In the genomic region with DNA sequence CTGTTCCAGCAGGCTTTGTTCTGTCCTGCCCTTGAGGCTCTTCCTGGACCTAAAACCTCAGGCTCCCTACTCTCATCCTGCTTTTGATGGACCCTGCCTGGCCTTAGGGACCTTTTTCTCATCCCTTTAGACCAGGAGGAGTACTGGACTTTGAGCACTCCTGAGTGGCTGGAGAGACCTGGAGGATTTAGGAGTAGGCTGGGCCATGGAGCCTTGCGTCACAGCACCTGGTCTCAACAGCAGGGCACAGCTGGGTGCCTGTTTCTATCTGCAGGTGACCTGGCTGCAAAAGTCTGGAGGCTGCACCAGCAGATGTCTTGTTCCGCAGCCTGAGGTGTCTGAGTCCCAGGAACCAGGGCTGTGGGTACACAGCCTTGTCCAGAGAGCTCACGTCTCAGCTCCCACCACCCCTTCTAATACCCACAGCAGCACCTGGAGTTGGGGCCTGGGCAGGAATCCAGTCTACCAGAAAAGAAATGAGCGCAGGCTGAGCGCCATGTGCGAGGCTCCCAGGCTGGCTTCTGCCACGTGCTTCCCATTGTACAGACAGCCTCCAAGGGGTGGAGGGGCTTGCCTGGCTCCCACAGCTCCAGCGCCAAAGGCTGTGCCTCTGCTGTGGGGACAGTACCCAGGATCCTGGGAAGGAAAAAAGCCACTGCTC, we compare ENCODE assay signal across 1 cellular context.
TF ChIP-seq lines count a peak whose summit lies in the region.

No MANE protein-coding gene starts in this region.

TF ChIP-seq in WTC11, 78 proteins besides CTCF, POLR2A, EP300 and RAD21 (continued from another document):
- TF ChIP-seq, protein P1, sequence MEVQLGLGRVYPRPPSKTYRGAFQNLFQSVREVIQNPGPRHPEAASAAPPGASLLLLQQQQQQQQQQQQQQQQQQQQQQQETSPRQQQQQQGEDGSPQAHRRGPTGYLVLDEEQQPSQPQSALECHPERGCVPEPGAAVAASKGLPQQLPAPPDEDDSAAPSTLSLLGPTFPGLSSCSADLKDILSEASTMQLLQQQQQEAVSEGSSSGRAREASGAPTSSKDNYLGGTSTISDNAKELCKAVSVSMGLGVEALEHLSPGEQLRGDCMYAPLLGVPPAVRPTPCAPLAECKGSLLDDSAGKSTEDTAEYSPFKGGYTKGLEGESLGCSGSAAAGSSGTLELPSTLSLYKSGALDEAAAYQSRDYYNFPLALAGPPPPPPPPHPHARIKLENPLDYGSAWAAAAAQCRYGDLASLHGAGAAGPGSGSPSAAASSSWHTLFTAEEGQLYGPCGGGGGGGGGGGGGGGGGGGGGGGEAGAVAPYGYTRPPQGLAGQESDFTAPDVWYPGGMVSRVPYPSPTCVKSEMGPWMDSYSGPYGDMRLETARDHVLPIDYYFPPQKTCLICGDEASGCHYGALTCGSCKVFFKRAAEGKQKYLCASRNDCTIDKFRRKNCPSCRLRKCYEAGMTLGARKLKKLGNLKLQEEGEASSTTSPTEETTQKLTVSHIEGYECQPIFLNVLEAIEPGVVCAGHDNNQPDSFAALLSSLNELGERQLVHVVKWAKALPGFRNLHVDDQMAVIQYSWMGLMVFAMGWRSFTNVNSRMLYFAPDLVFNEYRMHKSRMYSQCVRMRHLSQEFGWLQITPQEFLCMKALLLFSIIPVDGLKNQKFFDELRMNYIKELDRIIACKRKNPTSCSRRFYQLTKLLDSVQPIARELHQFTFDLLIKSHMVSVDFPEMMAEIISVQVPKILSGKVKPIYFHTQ (CRISPR knock-in tag; IDR thresholded peaks at IDR 0.05): no peak
